In genomic region chr7:17153571-17153970, GRCh38 we compare ENCODE assay signal across 17 cellular contexts.
DNase-seq lines count a peak whose midpoint lies in the region; ATAC-seq, FAIRE-seq and TF ChIP-seq lines count a peak whose summit lies in the region.
"Had no signal": no experiment of that assay in that cellular context is flagged by ENCODE, and none has a peak within 500 bp of the region (broad histone marks: within the 10 kb centered on the region; RNA-seq: fewer than 3 reads in every experiment).

No MANE protein-coding gene starts in this region.

- ATAC-seq in activated CD4-positive, alpha-beta T cell treated with anti-CD3 and anti-CD28 coated beads for 36 hours: peak; percentile 91
- no peak for ATAC-seq in T-helper 17 cell
- ATAC-seq in GM21360 (IDR thresholded peaks at IDR 0.05; ENCODE audit: unreplicated experiment): no peak
- ATAC-seq: effector memory CD8-positive, alpha-beta T cell; pancreas; SK-N-SH treated with all-trans-retinoic acid at 6 μM for 48 hours had no signal

- no peaks in the 10 kb centered on the region for H3K36me3 Mint-ChIP-seq in activated CD4-positive, alpha-beta T cell treated with anti-CD3 and anti-CD28 coated beads for 36 hours (ENCODE audit: low read depth)
- H3K36me3 Mint-ChIP-seq in T-helper 17 cell (ENCODE audit: low read depth): no peaks in the 10 kb centered on the region

- no peak for FAIRE-seq in frontal cortex (lab: Jason Lieb, UNC)
- FAIRE-seq: A204.1, keratinocyte, pancreas had no signal

- no peak overlapping the region for H3K27ac Mint-ChIP-seq in activated CD4-positive, alpha-beta T cell treated with anti-CD3 and anti-CD28 coated beads for 36 hours
- peak overlapping the region; percentile 6 for H3K27ac Mint-ChIP-seq in T-helper 17 cell
- H3K27ac Mint-ChIP-seq: effector memory CD8-positive, alpha-beta T cell had no signal

- H3K27me3 Mint-ChIP-seq in activated CD4-positive, alpha-beta T cell treated with anti-CD3 and anti-CD28 coated beads for 36 hours: peaks cover 4% of the 10 kb centered on the region
- H3K27me3 Mint-ChIP-seq in T-helper 17 cell: no peaks in the 10 kb centered on the region
- H3K27me3 Mint-ChIP-seq: effector memory CD8-positive, alpha-beta T cell had no signal

- DNase-seq in activated CD4-positive, alpha-beta T cell treated with anti-CD3 and anti-CD28 coated beads for 36 hours: peak; percentile 40
- DNase-seq in activated CD4-positive, alpha-beta T cell treated with anti-CD3 and anti-CD28 coated beads for 48 hours: no peak
- DNase-seq in CD1c-positive myeloid dendritic cell (ENCODE audit: extremely low spot score): peak; percentile 67
- no peak for DNase-seq in T-helper 17 cell
- DNase-seq in fibroblast of mammary gland (ENCODE audit: low read depth): peak; percentile 37
- DNase-seq in frontal cortex (ENCODE audit: low spot score in 2 of 2): no peak
- DNase-seq in HAP-1 (ENCODE audit: low spot score in 2 of 2): no peak
- DNase-seq: activated CD4-positive, alpha-beta T cell treated with anti-CD3 and anti-CD28 coated beads for 4 hours; C1 segment of cervical spinal cord; DMS153; effector memory CD8-positive, alpha-beta T cell; NCI-H1694; pancreas had no signal

- H3K9me3 Mint-ChIP-seq in activated CD4-positive, alpha-beta T cell treated with anti-CD3 and anti-CD28 coated beads for 36 hours (ENCODE audit: low read depth): peaks cover 2% of the 10 kb centered on the region
- H3K9me3 Mint-ChIP-seq: effector memory CD8-positive, alpha-beta T cell had no signal

- no peak overlapping the region for H3K4me3 ChIP-seq in fibroblast of mammary gland (ENCODE audit: control insufficient read depth, low read depth, low read length)
- H3K4me3 ChIP-seq in HAP-1: no peak overlapping the region
- H3K4me3 ChIP-seq: pancreas had no signal

- no peaks in the 10 kb centered on the region for H3K27me3 ChIP-seq in HAP-1 (ENCODE audit: low read depth)
- H3K27me3 ChIP-seq: pancreas had no signal

- no peak overlapping the region for H3K4me3 Mint-ChIP-seq in activated CD4-positive, alpha-beta T cell treated with anti-CD3 and anti-CD28 coated beads for 36 hours
- no peak overlapping the region for H3K4me3 Mint-ChIP-seq in T-helper 17 cell
- H3K4me3 Mint-ChIP-seq: effector memory CD8-positive, alpha-beta T cell had no signal

- POLR2A ChIA-PET in activated CD4-positive, alpha-beta T cell treated with anti-CD3 and anti-CD28 coated beads for 36 hours (lab: Charles Lee): no interaction called here

- no peaks in the 10 kb centered on the region for H3K36me3 ChIP-seq in HAP-1 (replicated peaks)
- H3K36me3 ChIP-seq: pancreas had no signal

- H3K4me1 ChIP-seq in HAP-1: no peaks in the 10 kb centered on the region
- H3K4me1 ChIP-seq: pancreas had no signal

- CTCF ChIA-PET in activated CD4-positive, alpha-beta T cell treated with anti-CD3 and anti-CD28 coated beads for 36 hours (lab: Charles Lee): interaction anchor here (0.7 to 3.0 kb wide), 4 partner anchors 10 to 152 kb away, joined by 3 to 15 read pairs (median 4); no protein-coding TSS in a partner anchor

- H3K9me3 ChIP-seq in T-helper 17 cell (ENCODE audit: control insufficient read depth, low read length, poor library complexity, severe bottlenecking) (no peaks in the 10 kb centered on the region), HAP-1 (no peaks in the 10 kb centered on the region)
- H3K9me3 ChIP-seq: pancreas had no signal

- in situ Hi-C loops in HAP-1 (cut with MboI; ENCODE audit: low sequenced_read_pairs): no loop called here

- intact Hi-C loops in activated CD4-positive, alpha-beta T cell treated with anti-CD3 and anti-CD28 coated beads for 36 hours (cut with DNase I, micrococcal nuclease): no loop called here

- TF ChIP-seq CTCF in fibroblast of mammary gland (conservative IDR thresholded peaks at IDR 0.05; ENCODE audit: control insufficient read depth, insufficient read depth, low read depth, low read length): no peak

- peaks cover 42% of the 10 kb centered on the region for H3K4me1 Mint-ChIP-seq in activated CD4-positive, alpha-beta T cell treated with anti-CD3 and anti-CD28 coated beads for 36 hours
- H3K4me1 Mint-ChIP-seq in T-helper 17 cell: peaks cover 13% of the 10 kb centered on the region

Comparison
In these comparisons a context has a peak if more than half of its experiments do, and no peak if none do; other contexts are left out.
1. DNase-seq: peak in activated CD4-positive, alpha-beta T cell treated with anti-CD3 and anti-CD28 coated beads for 36 hours (single experiment), CD1c-positive myeloid dendritic cell (single experiment) and fibroblast of mammary gland (single experiment); none in activated CD4-positive, alpha-beta T cell treated with anti-CD3 and anti-CD28 coated beads for 48 hours (single experiment), T-helper 17 cell (0 of 3), frontal cortex (0 of 2) and HAP-1 (0 of 2).